Comparison of ENCODE assay signal across 8 cellular contexts in the genomic region with DNA sequence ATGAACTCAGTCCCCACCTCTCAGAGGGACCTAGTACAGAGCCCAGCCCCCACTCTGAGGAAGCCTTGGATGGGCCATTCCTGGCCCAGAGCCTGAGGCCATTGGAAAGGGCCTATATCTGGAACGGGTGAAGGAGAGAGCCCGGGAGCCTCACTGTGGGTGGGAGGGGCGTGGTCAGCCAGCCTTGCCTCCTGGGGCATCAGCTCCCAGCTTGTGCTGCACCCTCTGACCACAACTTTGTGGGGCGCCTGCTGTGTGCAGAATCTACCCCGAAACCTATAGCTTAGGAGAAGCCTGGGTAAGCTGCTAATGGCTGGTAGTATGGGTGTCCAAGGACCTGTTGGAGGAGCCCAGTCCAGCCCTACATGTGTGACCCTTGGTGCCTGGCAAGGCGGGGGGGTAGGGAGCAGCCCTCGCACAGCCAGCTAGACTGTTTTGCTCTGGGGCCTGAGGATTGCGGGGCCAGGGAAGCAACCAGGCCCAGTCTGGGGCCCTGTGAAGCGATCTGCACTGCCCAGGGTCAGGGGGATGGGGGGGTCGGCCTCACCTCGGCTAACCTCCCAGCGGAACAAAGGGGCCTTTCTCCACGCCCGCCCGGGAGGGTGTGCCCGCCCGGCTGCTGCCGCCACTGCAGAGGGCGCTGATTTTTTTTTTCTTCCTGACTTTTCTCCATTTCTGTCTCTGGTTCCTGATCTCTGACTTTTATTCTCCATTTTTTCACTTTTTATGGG. TPM values are rescaled to one million over a fixed set of nuclear protein-coding genes. Genes with fewer than 3 reads are reported as not detected.
DNase-seq lines count a peak whose midpoint lies in the region; ATAC-seq and TF ChIP-seq lines count a peak whose summit lies in the region.

No MANE protein-coding gene starts in this region.

- no peak overlapping the region for H3K9ac ChIP-seq in HUES48 (ENCODE audit: low read depth, low read length)

- ATAC-seq in activated CD8-positive, alpha-beta T cell treated with anti-CD3 and anti-CD28 coated beads, Interleukin-2, amount 10 ng/mL, durations not matched to agents 7 days and 5 days, result no peak

- TF ChIP-seq CTCF in mesothelial cell of epicardium (IDR thresholded peaks at IDR 0.05; ENCODE audit: unreplicated experiment), result no peak

- no peaks in the 10 kb centered on the region for H3K36me3 Mint-ChIP-seq in mesothelial cell of epicardium
- no peaks in the 10 kb centered on the region for H3K36me3 Mint-ChIP-seq in activated CD8-positive, alpha-beta T cell treated with anti-CD3 and anti-CD28 coated beads, Interleukin-2, amount 10 ng/mL, durations not matched to agents 7 days and 5 days (ENCODE audit: low read depth)

- peaks cover 45% of the 10 kb centered on the region for H3K27me3 Mint-ChIP-seq in mesothelial cell of epicardium (ENCODE audit: low read depth)
- H3K27me3 Mint-ChIP-seq in activated CD8-positive, alpha-beta T cell treated with anti-CD3 and anti-CD28 coated beads, Interleukin-2, amount 10 ng/mL, durations not matched to agents 7 days and 5 days (ENCODE audit: low read depth), result peaks cover 24% of the 10 kb centered on the region

- peaks cover 84% of the 10 kb centered on the region for H3K27me3 ChIP-seq in HUES48 (ENCODE audit: control insufficient read depth, insufficient read depth, low read length)

- H3K4me1 ChIP-seq in HUES48 (ENCODE audit: control insufficient read depth, insufficient read depth, low read length), result peaks cover 35% of the 10 kb centered on the region

- POLR2A ChIA-PET in activated CD8-positive, alpha-beta T cell treated with anti-CD3 and anti-CD28 coated beads, Interleukin-2, amount 10 ng/mL, durations not matched to agents 7 days and 5 days (lab: Charles Lee), result interaction anchor here (1.2 kb wide), 1 partner anchor 95 kb away, joined by 4 read pairs; no protein-coding TSS in a partner anchor

- H3K4me3 Mint-ChIP-seq in mesothelial cell of epicardium, result peak overlapping the region; percentile 58
- H3K4me3 Mint-ChIP-seq in activated CD8-positive, alpha-beta T cell treated with anti-CD3 and anti-CD28 coated beads, Interleukin-2, amount 10 ng/mL, durations not matched to agents 7 days and 5 days, result no peak overlapping the region

- no peak overlapping the region for H3K27ac Mint-ChIP-seq in mesothelial cell of epicardium
- H3K27ac Mint-ChIP-seq in activated CD8-positive, alpha-beta T cell treated with anti-CD3 and anti-CD28 coated beads, Interleukin-2, amount 10 ng/mL, durations not matched to agents 7 days and 5 days, result no peak overlapping the region

- CTCF ChIA-PET in activated CD8-positive, alpha-beta T cell treated with anti-CD3 and anti-CD28 coated beads, Interleukin-2, amount 10 ng/mL, durations not matched to agents 7 days and 5 days (lab: Charles Lee), result interaction anchor here (0.7 to 4.0 kb wide), 30 partner anchors 10 to 175 kb away, joined by 3 to 82 read pairs (median 8); no protein-coding TSS in a partner anchor

- no peaks in the 10 kb centered on the region for H3K36me3 ChIP-seq in HUES48 (ENCODE audit: control insufficient read depth, insufficient read depth, low read length)

- peaks cover 65% of the 10 kb centered on the region for H3K4me1 Mint-ChIP-seq in mesothelial cell of epicardium
- peaks cover 9% of the 10 kb centered on the region for H3K4me1 Mint-ChIP-seq in activated CD8-positive, alpha-beta T cell treated with anti-CD3 and anti-CD28 coated beads, Interleukin-2, amount 10 ng/mL, durations not matched to agents 7 days and 5 days (ENCODE audit: low read depth)

- H3K27ac ChIP-seq in HUES48 (ENCODE audit: low read depth, low read length) (no peak overlapping the region), caudate nucleus (ENCODE audit: low read depth, low read length) (peak overlapping the region; percentile 95)

- DNase-seq in 8988T (peak; percentile 46), caudate nucleus (lab: John Stamatoyannopoulos, UW) (peak in 48 of 61 donors; percentile 14 to 80 (median 47)), mesothelial cell of epicardium (ENCODE audit: low spot score in 2 of 2, unreplicated experiment in 2 of 2) (no peak), NCI-H2081 (lab: John Stamatoyannopoulos, UW) (no peak)
- DNase-seq in activated CD4-positive, CD25-positive, alpha-beta regulatory T cell treated with anti-CD3 and anti-CD28 coated beads, Interleukin-2, amount 50 U/mL, for 72 hours, result no peak
- no peak for DNase-seq in activated CD8-positive, alpha-beta T cell treated with anti-CD3 and anti-CD28 coated beads, Interleukin-2, amount 10 ng/mL, durations not matched to agents 7 days and 5 days
- no peak for DNase-seq in activated naive CD4-positive, alpha-beta T cell (lab: John Stamatoyannopoulos, UW)

- no peaks in the 10 kb centered on the region for H3K9me3 ChIP-seq in HUES48 (ENCODE audit: control insufficient read depth, insufficient read depth, low read length)

- H3K4me3 ChIP-seq in HUES48 (ENCODE audit: low read depth, low read length), result peak overlapping the region; percentile 51

- H3K9me3 Mint-ChIP-seq in mesothelial cell of epicardium, result no peaks in the 10 kb centered on the region
- H3K9me3 Mint-ChIP-seq in activated CD8-positive, alpha-beta T cell treated with anti-CD3 and anti-CD28 coated beads, Interleukin-2, amount 10 ng/mL, durations not matched to agents 7 days and 5 days (ENCODE audit: insufficient read depth), result no peaks in the 10 kb centered on the region

RNA-seq across cellular contexts. Expression of gene LYL1, which starts 42.3 kb away (rescaled TPM):
- 3.4 to 4.0 TPM (median 3.8 TPM) in 3 replicates for total RNA-seq in mesothelial cell of epicardium
- total RNA-seq in activated CD8-positive, alpha-beta T cell treated with anti-CD3 and anti-CD28 coated beads, Interleukin-2, amount 10 ng/mL, durations not matched to agents 7 days and 5 days, result 1 to 10 TPM; 3.3 to 3.8 TPM

RNA-seq across cellular contexts. Expression of gene TRMT1, which starts 56.1 kb away (rescaled TPM):
- 53.9 to 58.6 TPM (median 57.0 TPM) in 3 replicates for total RNA-seq in mesothelial cell of epicardium
- total RNA-seq in activated CD8-positive, alpha-beta T cell treated with anti-CD3 and anti-CD28 coated beads, Interleukin-2, amount 10 ng/mL, durations not matched to agents 7 days and 5 days, result 10 to 100 TPM; 59.8 to 60.3 TPM

RNA-seq across cellular contexts. Expression of gene NACC1, which starts 57.7 kb away (rescaled TPM):
- total RNA-seq in mesothelial cell of epicardium, result 63.0 to 76.4 TPM (median 74.5 TPM) in 3 replicates
- total RNA-seq in activated CD8-positive, alpha-beta T cell treated with anti-CD3 and anti-CD28 coated beads, Interleukin-2, amount 10 ng/mL, durations not matched to agents 7 days and 5 days, result 10 to 100 TPM; 74.6 to 84.8 TPM

Comparison
In these comparisons a context has a peak if more than half of its experiments do, and no peak if none do; other contexts are left out.
1. DNase-seq: peak in 8988T (single experiment) and caudate nucleus (48 of 61); none in mesothelial cell of epicardium (0 of 2), activated CD4-positive, CD25-positive, alpha-beta regulatory T cell treated with anti-CD3 and anti-CD28 coated beads, Interleukin-2, amount 50 U/mL, for 72 hours (single experiment), activated CD8-positive, alpha-beta T cell treated with anti-CD3 and anti-CD28 coated beads, Interleukin-2, amount 10 ng/mL, durations not matched to agents 7 days and 5 days (single experiment), NCI-H2081 (0 of 2) and activated naive CD4-positive, alpha-beta T cell (0 of 4).